Comparison of ENCODE assay signal across 9 cellular contexts in the genomic region with DNA sequence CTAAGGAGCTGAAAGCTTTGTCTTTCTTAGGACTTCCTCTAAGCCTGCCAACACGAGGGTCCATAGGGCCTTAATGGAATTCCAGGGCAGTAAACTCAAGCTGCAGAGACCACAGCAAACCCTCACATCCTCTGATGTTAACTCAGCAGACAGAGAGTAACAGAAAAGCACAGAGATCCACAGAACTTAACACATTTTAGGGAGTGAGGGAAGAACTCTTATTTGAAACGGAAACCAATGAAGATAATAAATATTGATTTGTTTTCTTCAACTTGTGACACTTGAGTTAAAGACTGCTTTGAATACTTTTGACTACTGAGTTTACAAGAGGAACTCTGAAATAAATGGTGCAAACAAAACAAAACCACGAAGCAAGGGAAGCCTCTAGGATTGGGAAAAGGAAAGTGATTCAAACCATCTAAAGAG. TPM values are rescaled to one million over a fixed set of nuclear protein-coding genes. Genes with fewer than 3 reads are reported as not detected.
DNase-seq lines count a peak whose midpoint lies in the region; FAIRE-seq and TF ChIP-seq lines count a peak whose summit lies in the region.
"Had no signal": no experiment of that assay in that cellular context is flagged by ENCODE, and none has a peak within 500 bp of the region (broad histone marks: within the 10 kb centered on the region; RNA-seq: fewer than 3 reads in every experiment).

No MANE protein-coding gene starts in this region.

- no peak overlapping the region for H4K8ac ChIP-seq in H9 (replicated peaks; ENCODE audit: insufficient read length, low read depth, low read length)

- no peaks in the 10 kb centered on the region for H3K23me2 ChIP-seq in H9 (ENCODE audit: insufficient read length, low read depth, low read length, poor library complexity, severe bottlenecking)

- H2AFZ ChIP-seq in H9 (ENCODE audit: low read length) (no peak overlapping the region), mammary epithelial cell (ENCODE audit: low read depth, low read length) (no peak overlapping the region)

- H3K56ac ChIP-seq in H9 (ENCODE audit: insufficient read length, low read depth, low read length), result no peak overlapping the region

- H2BK120ac ChIP-seq in H9 (ENCODE audit: low read depth, low read length, poor library complexity, severe bottlenecking), result no peak overlapping the region

- no peak overlapping the region for H2BK5ac ChIP-seq in H9 (ENCODE audit: insufficient read length, low read length)

- H4K20me1 ChIP-seq in H9 (ENCODE audit: control insufficient read depth, insufficient read depth, insufficient read length) (no peaks in the 10 kb centered on the region), mammary epithelial cell (ENCODE audit: insufficient read depth, low read length) (no peaks in the 10 kb centered on the region)

- H3K79me1 ChIP-seq in H9 (ENCODE audit: insufficient read depth, low read depth, low read length, poor library complexity, severe bottlenecking), result peaks cover 10% of the 10 kb centered on the region

- FAIRE-seq in small intestine (lab: Jason Lieb, UNC) (no peak), frontal cortex (lab: Jason Lieb, UNC) (no peak)
- FAIRE-seq: G401.6 had no signal

- in situ Hi-C loops in mammary epithelial cell (cut with MboI; ENCODE audit: low sequenced_read_pairs in 2 of 2), result no loop called here

- BruUV-seq in mammary epithelial cell (replicated peaks; lab: Mats Ljungman, UMichigan), result TSS peak; percentile 6

- H3K4me3 Mint-ChIP-seq in H9, result no peak overlapping the region

- H3K27me3 ChIP-seq in H9 (ENCODE audit: insufficient read depth, low read length) (no peaks in the 10 kb centered on the region), mammary epithelial cell (ENCODE audit: insufficient read depth, low read length) (no peaks in the 10 kb centered on the region), layer of hippocampus (ENCODE audit: control insufficient read depth, insufficient read depth, low read length) (no peaks in the 10 kb centered on the region), small intestine (ENCODE audit: control insufficient read depth in 2 of 2, insufficient read depth in 2 of 2, low read length in 2 of 2) (no peaks in the 10 kb centered on the region)

- H4K5ac ChIP-seq in H9 (ENCODE audit: insufficient read length, low read depth, low read length), result no peak overlapping the region

- H3K4me3 ChIP-seq in mammary epithelial cell (replicated peaks in 1 of 3; ENCODE audit: insufficient read depth in 1 of 3, low read depth in 2 of 3, low read length in 3 of 3), result no peak overlapping the region
- H3K4me3 ChIP-seq in small intestine (ENCODE audit: low read depth in 1 of 2, low read length in 2 of 2), result no peak overlapping the region

- H3K36me3 ChIP-seq in mammary epithelial cell (ENCODE audit: insufficient read depth, low read length) (peaks cover 16% of the 10 kb centered on the region), small intestine (ENCODE audit: control insufficient read depth in 2 of 2, insufficient read depth in 2 of 2, low read length in 2 of 2) (peaks cover 10 to 18% of the 10 kb centered on the region in 2 donors)

- no peak overlapping the region for H3T11ph ChIP-seq in H9 (ENCODE audit: low read length)

- H2AK5ac ChIP-seq in H9 (ENCODE audit: insufficient read length, low read length), result no peak overlapping the region

- no peak overlapping the region for H3K14ac ChIP-seq in H9 (ENCODE audit: insufficient read depth, low read length)

- H2BK20ac ChIP-seq in H9 (ENCODE audit: low read depth, low read length, poor library complexity, severe bottlenecking), result no peak overlapping the region

- no CpG with 5 or more reads among the region's 3 CpGs for WGBS in H9 (ENCODE audit: extremely low coverage, insufficient read length, low lambda C conversion rate)
- WGBS in mammary epithelial cell (ENCODE audit: low coverage, missing lambda C conversion rate), result 56% methylated on average over 3 of the region's 3 CpGs
- WGBS in small intestine, 3 donors, result 18 to 32% (median 28%) methylated on average over 3 of the region's 3 CpGs

- CTCF ChIA-PET in mammary epithelial cell (lab: Charles Lee; ENCODE audit: low non-redundant PET), result interaction anchor here (0.6 to 1.0 kb wide), 4 partner anchors 10 to 335 kb away, joined by 3 to 4 read pairs (median 4); no protein-coding TSS in a partner anchor

- no peak overlapping the region for H3K4ac ChIP-seq in H9 (ENCODE audit: low read depth, low read length)

- H3K4me1 ChIP-seq in H9 (ENCODE audit: insufficient read depth, low read length) (no peaks in the 10 kb centered on the region), mammary epithelial cell (ENCODE audit: insufficient read depth, low read length) (peaks cover 22% of the 10 kb centered on the region), small intestine (ENCODE audit: control insufficient read depth in 2 of 2, insufficient read depth in 1 of 2, low read depth in 1 of 2, low read length in 1 of 2) (peaks cover 2 to 18% of the 10 kb centered on the region in 2 donors)

- no peak overlapping the region for H2BK15ac ChIP-seq in H9 (ENCODE audit: low read depth, low read length)

- no peak overlapping the region for H3K18ac ChIP-seq in H9 (ENCODE audit: insufficient read length, low read depth, low read length)

- no peak overlapping the region for H4K91ac ChIP-seq in H9 (ENCODE audit: insufficient read length, low read depth, low read length)

- H2BK12ac ChIP-seq in H9 (ENCODE audit: insufficient read length, low read depth, low read length), result no peak overlapping the region

- no peak for DNase-seq in H9
- no peak for DNase-seq in mammary epithelial cell
- DNase-seq in small intestine, result no peak
- DNase-seq in anterior cingulate cortex (lab: John Stamatoyannopoulos, UW), result no peak
- no peak for DNase-seq in frontal cortex (ENCODE audit: low spot score in 2 of 2)
- DNase-seq in activated CD4-positive, alpha-beta T cell treated with anti-CD3 and anti-CD28 coated beads for 1 hour, result no peak
- no peak for DNase-seq in NCI-H226

- no peaks in the 10 kb centered on the region for H3K27me3 Mint-ChIP-seq in H9 (ENCODE audit: low read depth)

- H3K4me2 ChIP-seq in H9 (ENCODE audit: insufficient read depth, insufficient read length, low read length) (no peak overlapping the region), mammary epithelial cell (ENCODE audit: insufficient read depth, low read depth, low read length) (peak overlapping the region; percentile 13)

- intact Hi-C loops in mammary epithelial cell (cut with micrococcal nuclease), result loop anchor here (1.0 to 5.0 kb wide), 4 partner anchors 8 to 335 kb away; no protein-coding TSS in a partner anchor

- H3K4me1 Mint-ChIP-seq in H9, result peaks cover 18 to 24% of the 10 kb centered on the region in 2 experiments

- peaks cover 28 to 74% (median 73%) of the 10 kb centered on the region in 3 experiments; a peak in 6 of 7 replicates for H3K36me3 Mint-ChIP-seq in H9 (ENCODE audit: insufficient read depth in 1 of 3, low read depth in 3 of 3)

- H3K9ac ChIP-seq in H9 (ENCODE audit: extremely low read depth, insufficient read length, low read length), result no peak overlapping the region
- no peak overlapping the region for H3K9ac ChIP-seq in mammary epithelial cell (ENCODE audit: insufficient read depth, low read length)

- TF ChIP-seq CTCF in H9 (conservative IDR thresholded peaks at IDR 0.05) (no peak), mammary epithelial cell (conservative IDR thresholded peaks at IDR 0.05 in 1 of 2, IDR thresholded peaks at IDR 0.05 in 1 of 2; ENCODE audit: extremely low read depth in 1 of 2, insufficient read depth in 1 of 2, low read depth in 1 of 2, low read length in 2 of 2) (no peak)

- peaks cover 11% of the 10 kb centered on the region; the same call in 1 of the 2 replicates for H3K79me2 ChIP-seq in H9 (ENCODE audit: insufficient read depth, low read length)
- peaks cover 84% of the 10 kb centered on the region for H3K79me2 ChIP-seq in mammary epithelial cell (ENCODE audit: insufficient read depth, low read length)

- dilution Hi-C loops in mammary epithelial cell (cut with HindIII; ENCODE audit: low sequenced_read_pairs), result loop anchor here (10.0 kb wide), 1 partner anchor 63 kb away; a partner anchor contains a TSS

- peak overlapping the region in 2 of 3 experiments; percentile 25 to 92; a peak in 4 of 7 replicates for H3K27ac Mint-ChIP-seq in H9

- no peak overlapping the region for H3K23ac ChIP-seq in H9 (ENCODE audit: insufficient read length, low read depth, low read length)

- H3K27ac ChIP-seq in H9 (ENCODE audit: insufficient read length, low read depth, low read length), result no peak overlapping the region
- H3K27ac ChIP-seq in mammary epithelial cell (ENCODE audit: insufficient read depth, low read depth, low read length), result peak overlapping the region; percentile 20
- peak overlapping the region; percentile 94 for H3K27ac ChIP-seq in layer of hippocampus (ENCODE audit: low read depth, low read length)
- peak overlapping the region; percentile 67 to 87 for H3K27ac ChIP-seq in small intestine (ENCODE audit: low read depth in 1 of 2, low read length in 1 of 2)

- no peaks in the 10 kb centered on the region for H3K9me3 Mint-ChIP-seq in H9

- H3K9me3 ChIP-seq in H9 (ENCODE audit: control insufficient read depth, low read depth, low read length) (no peaks in the 10 kb centered on the region), mammary epithelial cell (replicated peaks; ENCODE audit: insufficient read depth, low read length) (no peaks in the 10 kb centered on the region), small intestine (ENCODE audit: control insufficient read depth, low read depth) (no peaks in the 10 kb centered on the region)

RNA-seq across cellular contexts. Expression of a gene that starts 9.4 kb away (rescaled TPM):
- total RNA-seq in H9 (2021) (94.2 and 100 TPM in 2 replicates), mammary epithelial cell (100 to 1,000 TPM in 1 of 2 donors, 10 to 100 TPM in 1; 90.8 to 127 TPM), frontal cortex (183 TPM)
- polyA plus RNA-seq in mammary epithelial cell (55.4 TPM), small intestine (10 to 100 TPM; 37.8 to 78.9 (median 46.3) TPM)
- polyA minus RNA-seq in mammary epithelial cell, result 70.1 TPM

RNA-seq across cellular contexts. Expression of a gene that starts 45.4 kb away (rescaled TPM):
- total RNA-seq in H9 (2021) (39.8 and 40.5 TPM in 2 replicates), mammary epithelial cell (10 to 100 TPM; 24.0 to 81.7 TPM), frontal cortex (51.0 TPM)
- polyA plus RNA-seq in mammary epithelial cell (17.0 TPM), small intestine (10 to 100 TPM; 21.1 to 48.9 (median 37.1) TPM)
- polyA minus RNA-seq in mammary epithelial cell, result 61.0 TPM

RNA-seq across cellular contexts. Expression of a gene that starts 59.4 kb away (rescaled TPM):
- total RNA-seq in H9 (2021) (not detected in 2 replicates), mammary epithelial cell (under 1 TPM in 1 of 2 donors, not detected in 1; 0.17 TPM), frontal cortex (0.41 TPM)
- polyA plus RNA-seq in mammary epithelial cell (0.05 TPM), small intestine (not detected)
- polyA minus RNA-seq in mammary epithelial cell, result not detected
